19 cellular contexts compared by ENCODE assay signal in genomic region chr19:28727835-28728159, GRCh38.
DNase-seq lines count a peak whose midpoint lies in the region; ATAC-seq and TF ChIP-seq lines count a peak whose summit lies in the region.
"Had no signal": no experiment of that assay in that cellular context is flagged by ENCODE, and none has a peak within 500 bp of the region (broad histone marks: within the 10 kb centered on the region; RNA-seq: fewer than 3 reads in every experiment).

No MANE protein-coding gene starts in this region.

- intact Hi-C loops in right cardiac atrium (cut with DNase I) (no loop called here), sigmoid colon (cut with DNase I) (no loop called here)

- H3K27ac Mint-ChIP-seq in immature natural killer cell, result no peak overlapping the region
- H3K27ac Mint-ChIP-seq: activated CD4-positive, alpha-beta memory T cell treated with anti-CD3 and anti-CD28 coated beads for 36 hours; activated T-helper 17 cell treated with anti-CD3 and anti-CD28 coated beads, Interleukin-2, amount 50 U/mL, for 72 hours; nephron had no signal

- no peak for TF ChIP-seq EP300 in sigmoid colon (IDR thresholded peaks at IDR 0.05)

- 62% methylated on average over 6 of the region's 6 CpGs for WGBS in right cardiac atrium
- 63 to 74% methylated on average over 6 of the region's 6 CpGs for WGBS in sigmoid colon, 2 donors

- H3K36me3 ChIP-seq in right atrium auricular region (no peaks in the 10 kb centered on the region), RWPE2 (ENCODE audit: low read depth) (no peaks in the 10 kb centered on the region; the same call in 1 of the 2 replicates), sigmoid colon (no peaks in the 10 kb centered on the region)
- H3K36me3 ChIP-seq: ascending aorta, BE2C had no signal

- no peaks in the 10 kb centered on the region for H3K36me3 Mint-ChIP-seq in immature natural killer cell
- H3K36me3 Mint-ChIP-seq: activated CD4-positive, alpha-beta memory T cell treated with anti-CD3 and anti-CD28 coated beads for 36 hours had no signal

- no peaks in the 10 kb centered on the region for H3K9me3 ChIP-seq in right cardiac atrium (ENCODE audit: control insufficient read depth, low read length)
- no peaks in the 10 kb centered on the region for H3K9me3 ChIP-seq in right atrium auricular region
- H3K9me3 ChIP-seq in RWPE2 (ENCODE audit: severe bottlenecking), result no peaks in the 10 kb centered on the region
- H3K9me3 ChIP-seq in sigmoid colon, result no peaks in the 10 kb centered on the region
- H3K9me3 ChIP-seq: ascending aorta, BE2C had no signal

- ATAC-seq in right cardiac atrium (no peak), RWPE2 (ENCODE audit: low read depth) (no peak), HG02852 (IDR thresholded peaks at IDR 0.05; ENCODE audit: unreplicated experiment) (no peak)
- ATAC-seq: HCT116 had no signal

- peak overlapping the region; percentile 64 for H3K4me3 ChIP-seq in right cardiac atrium (ENCODE audit: low read length)
- peak overlapping the region in 1 of 2 donors; percentile 39 for H3K4me3 ChIP-seq in right atrium auricular region
- H3K4me3 ChIP-seq in RWPE2 (ENCODE audit: severe bottlenecking), result peak overlapping the region; percentile 48
- peak overlapping the region in 2 of 4 donors; percentile 9 to 31 for H3K4me3 ChIP-seq in sigmoid colon
- H3K4me3 ChIP-seq: lung had no signal

- no peaks in the 10 kb centered on the region for H3K9me3 Mint-ChIP-seq in immature natural killer cell
- H3K9me3 Mint-ChIP-seq: activated CD4-positive, alpha-beta memory T cell treated with anti-CD3 and anti-CD28 coated beads for 36 hours; activated T-helper 17 cell treated with anti-CD3 and anti-CD28 coated beads, Interleukin-2, amount 50 U/mL, for 72 hours; nephron had no signal

- TF ChIP-seq CTCF in right atrium auricular region (IDR thresholded peaks at IDR 0.05) (no peak), RWPE2 (IDR thresholded peaks at IDR 0.05; ENCODE audit: poor library complexity, severe bottlenecking) (peak; percentile 51), sigmoid colon (IDR thresholded peaks at IDR 0.05) (no peak)

- no peaks in the 10 kb centered on the region for H3K4me1 ChIP-seq in right cardiac atrium (ENCODE audit: control insufficient read depth, insufficient read depth, low read length)
- H3K4me1 ChIP-seq in right atrium auricular region, result peaks cover 0 to 10% of the 10 kb centered on the region in 2 donors
- H3K4me1 ChIP-seq in RWPE2 (ENCODE audit: insufficient read depth, poor library complexity, severe bottlenecking), result no peaks in the 10 kb centered on the region
- peaks cover 0 to 11% (median 5%) of the 10 kb centered on the region in 4 donors for H3K4me1 ChIP-seq in sigmoid colon
- H3K4me1 ChIP-seq: ascending aorta, BE2C had no signal

- H3K27ac ChIP-seq in right cardiac atrium (ENCODE audit: low read length), result no peak overlapping the region
- H3K27ac ChIP-seq in right atrium auricular region, result no peak overlapping the region
- no peak overlapping the region for H3K27ac ChIP-seq in RWPE2 (ENCODE audit: poor library complexity, severe bottlenecking)
- H3K27ac ChIP-seq in sigmoid colon, result no peak overlapping the region
- H3K27ac ChIP-seq: ascending aorta had no signal

- peak overlapping the region; percentile 64 to 79 (median 75) for H3K4me3 Mint-ChIP-seq in immature natural killer cell
- H3K4me3 Mint-ChIP-seq: activated CD4-positive, alpha-beta memory T cell treated with anti-CD3 and anti-CD28 coated beads for 36 hours; nephron had no signal

- peaks cover 3% of the 10 kb centered on the region for H3K27me3 ChIP-seq in right cardiac atrium (ENCODE audit: control insufficient read depth, insufficient read depth)
- H3K27me3 ChIP-seq in right atrium auricular region, result peaks cover 0 to 10% of the 10 kb centered on the region in 2 donors
- H3K27me3 ChIP-seq in RWPE2 (ENCODE audit: insufficient read depth, poor library complexity, severe bottlenecking), result no peaks in the 10 kb centered on the region
- peaks cover 8 to 36% (median 19%) of the 10 kb centered on the region in 3 donors for H3K27me3 ChIP-seq in sigmoid colon
- H3K27me3 ChIP-seq: BE2C had no signal

- peaks cover 11 to 18% (median 11%) of the 10 kb centered on the region in 3 donors for H3K27me3 Mint-ChIP-seq in immature natural killer cell (ENCODE audit: low read depth in 3 of 3)

- TF ChIP-seq POLR2A in sigmoid colon (IDR thresholded peaks at IDR 0.05), result no peak

- H3K4me1 Mint-ChIP-seq in immature natural killer cell, result peaks cover 13 to 14% of the 10 kb centered on the region in 2 donors
- H3K4me1 Mint-ChIP-seq: activated T-helper 17 cell treated with anti-CD3 and anti-CD28 coated beads, Interleukin-2, amount 50 U/mL, for 72 hours; nephron had no signal

- DNase-seq in right cardiac atrium (no peak), right atrium auricular region (ENCODE audit: low spot score) (no peak), RWPE2 (ENCODE audit: low spot score) (no peak), immature natural killer cell (no peak), sigmoid colon (no peak), SIG-M5 treated with dmso at 0.1 percent for 504 hours (lab: John Stamatoyannopoulos, UW; ENCODE audit: unreplicated experiment) (no peak)
- no peak for DNase-seq in stimulated activated CD4-positive, alpha-beta T cell treated with anti-CD3 and anti-CD28 coated beads, Interleukin-12 subunit alpha, Interleukin-12 subunit beta, amount 100 ng/mL, for 4 hours
- DNase-seq: BE2C, DMS153, IMR-90, NCI-H2081, NCI-H524 treated with DMSO at 0.1 percent for 48 hours had no signal
